13 cellular contexts compared by ENCODE assay signal in genomic region chr1:246139745-246140182, GRCh38.
DNase-seq lines count a peak whose midpoint lies in the region; ATAC-seq, FAIRE-seq and TF ChIP-seq lines count a peak whose summit lies in the region.
"Had no signal": no experiment of that assay in that cellular context is flagged by ENCODE, and none has a peak within 500 bp of the region (broad histone marks: within the 10 kb centered on the region; RNA-seq: fewer than 3 reads in every experiment).

No MANE protein-coding gene starts in this region.

- intact Hi-C loops in kidney (cut with DNase I) = no loop called here
- intact Hi-C loops in Right ventricle myocardium superior (cut with DNase I) = no loop called here

- H3K4me3 ChIP-seq in AG10803 (ENCODE audit: low read length) = no peak overlapping the region
- no peak overlapping the region for H3K4me3 ChIP-seq in astrocyte of the cerebellum (ENCODE audit: low read depth, low read length)
- no peak overlapping the region for H3K4me3 ChIP-seq in kidney (ENCODE audit: low read length in 2 of 2)
- H3K4me3 ChIP-seq: tibial nerve had no signal

- DNase-seq in AG10803 (ENCODE audit: low read depth) = peak; percentile 83
- DNase-seq in HS-5 (ENCODE audit: low read depth) = peak; percentile 91
- peak; percentile 49 for DNase-seq in astrocyte of the cerebellum (ENCODE audit: low read depth)
- peak; percentile 96 for DNase-seq in kidney glomerular epithelial cell (lab: John Stamatoyannopoulos, UW)
- no peak for DNase-seq in kidney
- no peak for DNase-seq in Right ventricle myocardium superior
- no peak for DNase-seq in effector memory CD8-positive, alpha-beta T cell
- no peak for DNase-seq in activated CD8-positive, alpha-beta memory T cell treated with anti-CD3 and anti-CD28 coated beads, Interleukin-2, amount 50 U/mL, for 4 hours
- DNase-seq: effector CD8-positive, alpha-beta T cell; NCI-H526; occipital lobe had no signal

- in situ Hi-C loops in astrocyte of the cerebellum (cut with HindIII; ENCODE audit: low sequenced_read_pairs) = no loop called here

- no peak overlapping the region for H3K27ac ChIP-seq in kidney (ENCODE audit: low read depth in 2 of 2, low read length in 2 of 2)

- peaks cover 4% of the 10 kb centered on the region for H3K36me3 Mint-ChIP-seq in effector memory CD8-positive, alpha-beta T cell (ENCODE audit: insufficient read depth)

- no peaks in the 10 kb centered on the region for H3K27me3 Mint-ChIP-seq in effector memory CD8-positive, alpha-beta T cell

- no peak for ATAC-seq in Right ventricle myocardium superior (ENCODE audit: poor library complexity)
- ATAC-seq in effector memory CD8-positive, alpha-beta T cell (replicated peaks) = no peak

- no peaks in the 10 kb centered on the region for H3K4me1 ChIP-seq in kidney (ENCODE audit: control insufficient read depth in 1 of 2, insufficient read depth in 1 of 2, low read depth in 1 of 2, low read length in 2 of 2)

- H3K9ac ChIP-seq in kidney (ENCODE audit: low read length in 2 of 2) = no peak overlapping the region

- no peaks in the 10 kb centered on the region for H3K9me3 ChIP-seq in kidney (ENCODE audit: control insufficient read depth in 1 of 2, low read length in 2 of 2)
- H3K9me3 ChIP-seq: tibial nerve had no signal

- no peak for TF ChIP-seq CTCF in AG10803 (conservative IDR thresholded peaks at IDR 0.05; ENCODE audit: low read length)
- TF ChIP-seq CTCF in astrocyte of the cerebellum (IDR thresholded peaks at IDR 0.05; ENCODE audit: low read depth, low read length, missing control alignments) = no peak
- no peak for TF ChIP-seq CTCF in kidney (IDR thresholded peaks at IDR 0.05; ENCODE audit: borderline replicate concordance, extremely low read depth, insufficient read depth)

- H3K9me3 Mint-ChIP-seq in effector memory CD8-positive, alpha-beta T cell = no peaks in the 10 kb centered on the region

- no peak overlapping the region for H3K27ac Mint-ChIP-seq in effector memory CD8-positive, alpha-beta T cell

- no peak for FAIRE-seq in kidney (lab: Jason Lieb, UNC)
- FAIRE-seq: islet of Langerhans had no signal

- H3K36me3 ChIP-seq in kidney (ENCODE audit: control insufficient read depth in 1 of 2, insufficient read depth in 2 of 2, low read length in 2 of 2) = no peaks in the 10 kb centered on the region
- H3K36me3 ChIP-seq: tibial nerve had no signal

- H3K4me3 Mint-ChIP-seq in effector memory CD8-positive, alpha-beta T cell = no peak overlapping the region

- H3K4me1 Mint-ChIP-seq in effector memory CD8-positive, alpha-beta T cell (ENCODE audit: low read depth in 2 of 2) = peaks cover 0 to 5% of the 10 kb centered on the region in 2 donors

Comparison
In these comparisons a context has a peak if more than half of its experiments do, and no peak if none do; other contexts are left out.
1. DNase-seq: peak in AG10803 (single experiment), HS-5 (single experiment), astrocyte of the cerebellum (single experiment) and kidney glomerular epithelial cell (single experiment); none in kidney (single experiment), Right ventricle myocardium superior (single experiment), effector memory CD8-positive, alpha-beta T cell (0 of 3) and activated CD8-positive, alpha-beta memory T cell treated with anti-CD3 and anti-CD28 coated beads, Interleukin-2, amount 50 U/mL, for 4 hours (single experiment).